In genomic region chr14:100721568-100721967, GRCh38 we compare ENCODE assay signal across 20 cellular contexts. TPM values are rescaled to one million over a fixed set of nuclear protein-coding genes. Genes with fewer than 3 reads are reported as not detected.
DNase-seq lines count a peak whose midpoint lies in the region; ATAC-seq, FAIRE-seq and TF ChIP-seq lines count a peak whose summit lies in the region.
"Had no signal": no experiment of that assay in that cellular context is flagged by ENCODE, and none has a peak within 500 bp of the region (broad histone marks: within the 10 kb centered on the region; RNA-seq: fewer than 3 reads in every experiment).

No MANE protein-coding gene starts in this region.

- H3K9me1 ChIP-seq in K562 (ENCODE audit: control insufficient read depth, insufficient read depth, low read length), result no peaks in the 10 kb centered on the region

- WGBS in K562 (ENCODE audit: insufficient coverage, low coverage, missing lambda C conversion rate), result 17% methylated on average over 5 of the region's 5 CpGs
- WGBS in prostate gland, result 82% methylated on average over 5 of the region's 5 CpGs

- H3K9me3 ChIP-seq in K562 (replicated peaks; ENCODE audit: control insufficient read depth, insufficient read depth, low read depth, low read length) (no peaks in the 10 kb centered on the region), prostate gland (no peaks in the 10 kb centered on the region)

- no peak for TF ChIP-seq POLR2A in K562 (conservative IDR thresholded peaks at IDR 0.05)
- TF ChIP-seq POLR2A in prostate gland (IDR thresholded peaks at IDR 0.05), result no peak

- no peak overlapping the region for H3K27ac ChIP-seq in K562 (ENCODE audit: extremely low read depth, low read depth, low read length)
- H3K27ac ChIP-seq in prostate gland, result no peak overlapping the region
- H3K27ac ChIP-seq: BLaER1 had no signal

- H3K27ac Mint-ChIP-seq in nephron, result peak overlapping the region in 2 of 3 experiments; percentile 51 to 61
- H3K27ac Mint-ChIP-seq in nephron progenitor cell, result no peak overlapping the region
- H3K27ac Mint-ChIP-seq: CD8-positive, alpha-beta T cell; H9 had no signal

- no peak overlapping the region for H2AFZ ChIP-seq in K562 (ENCODE audit: low read depth, low read length)

- H3K4me1 Mint-ChIP-seq in nephron (peaks cover 73% of the 10 kb centered on the region), nephron progenitor cell (peaks cover 77% of the 10 kb centered on the region)

- H3K36me3 ChIP-seq in K562 (ENCODE audit: control insufficient read depth, insufficient read depth, low read length) (no peaks in the 10 kb centered on the region), prostate gland (no peaks in the 10 kb centered on the region)
- H3K36me3 ChIP-seq: BLaER1 had no signal

- TF ChIP-seq CTCF in K562 (IDR thresholded peaks at IDR 0.05 in 2 of 3, conservative IDR thresholded peaks at IDR 0.05 in 1 of 3; ENCODE audit: insufficient read depth in 2 of 3, low read depth in 1 of 3, low read length in 3 of 3) (no peak), nephron (IDR thresholded peaks at IDR 0.05; ENCODE audit: unreplicated experiment in 3 of 3) (no peak), nephron progenitor cell (IDR thresholded peaks at IDR 0.05) (no peak), prostate gland (IDR thresholded peaks at IDR 0.05) (no peak)

- intact Hi-C loops in K562 (cut with micrococcal nuclease) (no loop called here), prostate gland (cut with DNase I) (no loop called here)

- TF ChIP-seq RAD21 in K562 (CRISPR knock-in tag; conservative IDR thresholded peaks at IDR 0.05 in 1 of 2, IDR thresholded peaks at IDR 0.05 in 1 of 2), result no peak

- H3K27me3 Mint-ChIP-seq in nephron (ENCODE audit: low read depth), result peaks cover 63% of the 10 kb centered on the region
- peaks cover 61% of the 10 kb centered on the region for H3K27me3 Mint-ChIP-seq in nephron progenitor cell (ENCODE audit: low read depth, poor library complexity)

- in situ Hi-C loops in K562 (cut with MboI), result no loop called here

- H3K9ac ChIP-seq in K562 (ENCODE audit: insufficient read depth in 1 of 2, low read depth in 2 of 2, low read length in 2 of 2), result no peak overlapping the region
- H3K9ac ChIP-seq: BLaER1 had no signal

- H3K4me3 ChIP-seq in K562 (no peak overlapping the region), prostate gland (no peak overlapping the region)
- H3K4me3 ChIP-seq: BLaER1, GM12878 had no signal

- peaks cover 0 to 7% of the 10 kb centered on the region in 2 experiments; a peak in 3 of 5 replicates for H3K27me3 ChIP-seq in K562 (ENCODE audit: control insufficient read depth in 2 of 2, insufficient read depth in 2 of 2, low read length in 2 of 2)
- no peaks in the 10 kb centered on the region for H3K27me3 ChIP-seq in prostate gland (replicated peaks; ENCODE audit: insufficient read depth)

- H3K4me1 ChIP-seq in K562 (replicated peaks in 1 of 2; ENCODE audit: control insufficient read depth in 2 of 2, insufficient read depth in 2 of 2, low read length in 2 of 2) (peaks cover 0 to 17% of the 10 kb centered on the region in 2 experiments; a peak in 2 of 5 replicates), prostate gland (replicated peaks) (no peaks in the 10 kb centered on the region)

- no peak for ATAC-seq in K562
- ATAC-seq: CD8-positive, alpha-beta T cell; GM12878 had no signal

- H4K20me1 ChIP-seq in K562 (replicated peaks; ENCODE audit: control insufficient read depth, insufficient read depth, low read length), result no peaks in the 10 kb centered on the region

- peak; percentile 23 for FAIRE-seq in HTR-8/SVneo (lab: Jason Lieb, UNC)
- FAIRE-seq in K562 (lab: Jason Lieb, UNC), result no peak
- FAIRE-seq: GM12878, H1 had no signal

- H3K9me3 Mint-ChIP-seq in nephron (no peaks in the 10 kb centered on the region), nephron progenitor cell (peaks cover 15% of the 10 kb centered on the region)
- H3K9me3 Mint-ChIP-seq: CD8-positive, alpha-beta T cell had no signal

- H3K4me3 Mint-ChIP-seq in nephron, result no peak overlapping the region
- H3K4me3 Mint-ChIP-seq in nephron progenitor cell, result no peak overlapping the region
- H3K4me3 Mint-ChIP-seq: CD14-positive monocyte; CD8-positive, alpha-beta T cell; H9 had no signal

- no peaks in the 10 kb centered on the region; the same call in 2 of the 3 replicates for H3K79me2 ChIP-seq in K562 (ENCODE audit: control insufficient read depth, insufficient read depth, low read length)

- no peaks in the 10 kb centered on the region for H3K36me3 Mint-ChIP-seq in nephron (ENCODE audit: low read depth)
- no peaks in the 10 kb centered on the region for H3K36me3 Mint-ChIP-seq in nephron progenitor cell (ENCODE audit: low read depth)
- H3K36me3 Mint-ChIP-seq: CD14-positive monocyte; CD8-positive, alpha-beta T cell had no signal

- no peak for TF ChIP-seq EP300 in K562 (IDR thresholded peaks at IDR 0.05; ENCODE audit: low read length)

- POLR2A ChIA-PET in K562 (lab: Yijun Ruan, JAX), result no interaction called here

- DNase-seq in HTR-8/SVneo (ENCODE audit: insufficient read length, low spot score), result no peak
- no peak for DNase-seq in K562 (ENCODE audit: extremely low read depth in 1 of 4, low spot score in 3 of 4)
- DNase-seq in nephron progenitor cell, result no peak
- no peak for DNase-seq in NCI-H2029 (lab: John Stamatoyannopoulos, UW)
- no peak for DNase-seq in CD1c-positive myeloid dendritic cell (ENCODE audit: extremely low spot score)
- DNase-seq in prostate gland (ENCODE audit: low spot score), result no peak
- DNase-seq: 8988T; CD8-positive, alpha-beta T cell; COR-L47; DMS 273 treated with DMSO at 0.1 percent for 48 hours; DMS53; DND-41; EL; H9 had no signal

- CTCF ChIA-PET in K562 (lab: Yijun Ruan, JAX; ENCODE audit: low intra/inter-chr PET ratio), result no interaction called here

- BruUV-seq in K562 (replicated peaks; lab: Mats Ljungman, UMichigan), result no TSS peak

- no peak overlapping the region for H3K4me2 ChIP-seq in K562 (ENCODE audit: insufficient read depth, low read length)
- H3K4me2 ChIP-seq: BLaER1 had no signal

TF ChIP-seq in K562, 482 proteins besides CTCF, POLR2A, EP300 and RAD21:
- TF ChIP-seq ZNF717 (CRISPR knock-in tag; IDR thresholded peaks at IDR 0.05), result no peak
- TF ChIP-seq ZFPM2 (CRISPR knock-in tag; IDR thresholded peaks at IDR 0.05), result no peak
- TF ChIP-seq EGR1 (conservative IDR thresholded peaks at IDR 0.05), result peak; percentile 38; the same call in 1 of the 2 replicates
- no peak for TF ChIP-seq HINFP (tag; conservative IDR thresholded peaks at IDR 0.05; ENCODE audit: low read depth)
- no peak for TF ChIP-seq TEAD4 (IDR thresholded peaks at IDR 0.05; ENCODE audit: low read length)
- TF ChIP-seq TEAD4 (CRISPR knock-in tag; IDR thresholded peaks at IDR 0.05; ENCODE audit: borderline replicate concordance), result no peak
- TF ChIP-seq RBM22 (IDR thresholded peaks at IDR 0.05; ENCODE audit: low read depth, low read length, poor library complexity, severe bottlenecking), result no peak
- TF ChIP-seq SMC3 (conservative IDR thresholded peaks at IDR 0.05; ENCODE audit: insufficient read depth, low read depth, low read length), result no peak
- no peak for TF ChIP-seq HOMEZ (CRISPR knock-in tag; IDR thresholded peaks at IDR 0.05)
TF ChIP-seq in K562: peak in this region for 1.

RNA-seq across cellular contexts. Expression of gene DLK1, which starts 5.1 kb away (rescaled TPM):
- 16.9 and 103 TPM in 2 replicates for total RNA-seq in K562 (2011; cell fraction: chromatin; rRNA removed; ENCODE audit: low replicate concordance)
- total RNA-seq in K562 (2011; cell fraction: nucleolus; rRNA removed), result 80.7 and 188 TPM in 2 replicates
- total RNA-seq in K562 (2011; cell fraction: nucleoplasm; rRNA removed), result 58.2 and 70.2 TPM in 2 replicates
- 11.8 and 12.5 TPM in 2 replicates for total RNA-seq in K562 (2014; rRNA removed)
- 3.9 and 5.6 TPM in 2 replicates for total RNA-seq in K562 (2014; rRNA removed; fragmentation: Illumina TruSeq; extraction: Trizol)
- total RNA-seq in K562 (2015; rRNA removed; fragmentation: Illumina TruSeq; extraction: Trizol), result 17.6 and 20.2 TPM in 2 replicates
- 44.2 and 48.3 TPM in 2 replicates for total RNA-seq in K562 (2021)
- 97.2 and 430 TPM in 2 replicates for polyA plus RNA-seq in K562 (2011; rRNA removed)
- polyA plus RNA-seq in K562 (2011; cell fraction: cytosol; rRNA removed), result 306 and 365 TPM in 2 replicates
- polyA plus RNA-seq in K562 (2011; cell fraction: nucleus; rRNA removed), result 296 and 371 TPM in 2 replicates
- polyA plus RNA-seq in K562 (2012), result 106 and 264 TPM in 2 replicates
- polyA plus RNA-seq in K562 (2014; fragmentation: Illumina TruSeq; extraction: Trizol), result 15.3 and 36.5 TPM in 2 replicates
- 1 to 10 TPM; 4.4 to 4.7 TPM for polyA plus RNA-seq in K562 (2014; fragmentation: Nextera tagmentation; extraction: Ambion mirVana)
- polyA plus RNA-seq in K562 (2014; rRNA removed), result 21.4 and 27.5 TPM in 2 replicates
- 35.4 and 85.9 TPM in 2 replicates for polyA minus RNA-seq in K562 (2011; rRNA and poly(A)+ RNA removed)
- polyA minus RNA-seq in K562 (2011; cell fraction: cytosol; rRNA and poly(A)+ RNA removed), result 143 and 458 TPM in 2 replicates
- 44.6 and 117 TPM in 2 replicates for polyA minus RNA-seq in K562 (2011; cell fraction: nucleus; rRNA and poly(A)+ RNA removed)
- total RNA-seq in prostate gland, result 10 to 100 TPM in 1 of 2 donors, under 1 TPM in 1; 0.14 to 100.0 TPM
- total RNA-seq: A673; CD8-positive, alpha-beta T cell had no signal
- polyA plus RNA-seq: CD14-positive monocyte, GM12878 had no signal
